ENCODE assay signal across 8 cellular contexts in the genomic region with DNA sequence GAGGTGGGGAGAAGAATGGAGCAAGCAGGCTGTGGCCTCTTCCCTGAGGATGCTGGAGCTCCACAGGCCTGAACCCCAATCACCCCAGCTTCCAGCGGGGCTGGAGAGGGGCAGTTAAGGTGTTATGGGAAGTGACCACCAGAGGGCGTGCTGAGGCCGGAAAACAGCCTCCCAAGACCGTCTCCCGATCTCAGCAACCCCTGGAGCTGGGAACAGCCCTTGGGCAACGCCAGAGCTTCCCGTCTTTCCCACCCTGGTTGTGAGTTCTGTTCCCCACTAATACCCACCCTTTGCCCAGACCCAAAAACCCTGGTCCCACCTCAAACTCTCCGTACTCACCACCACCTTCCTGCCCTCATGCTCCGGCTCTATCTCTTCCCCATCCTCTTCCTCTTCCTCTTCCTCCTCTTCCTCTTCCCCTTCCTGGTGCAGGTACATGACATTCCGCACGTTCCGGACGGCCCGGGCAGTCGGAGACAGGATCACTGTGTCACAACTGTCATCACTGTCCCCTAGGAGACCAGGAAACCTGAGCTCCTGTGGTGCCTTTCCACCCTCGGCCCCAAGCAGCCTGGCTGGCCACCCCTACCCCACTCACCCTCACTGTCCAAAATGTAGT. TPM values are rescaled to one million over a fixed set of nuclear protein-coding genes. Genes with fewer than 3 reads are reported as not detected.
DNase-seq lines count a peak whose midpoint lies in the region; ATAC-seq and TF ChIP-seq lines count a peak whose summit lies in the region.

No MANE protein-coding gene starts in this region.

- H2AFZ ChIP-seq in GM23248, result no peak overlapping the region

- H3K4me3 ChIP-seq in AG04449 (ENCODE audit: low read depth, low read length) (no peak overlapping the region), GM23248 (no peak overlapping the region)

- in situ Hi-C loops in GM23248 (cut with MboI), result no loop called here

- H3K27ac ChIP-seq in GM23248, result peak overlapping the region; percentile 61

- 15 to 23% methylated on average over 15 to 16 of the region's 16 CpGs for WGBS in GM23248 (ENCODE audit: low coverage in 1 of 2, low lambda C conversion rate in 2 of 2, missing lambda C conversion rate in 2 of 2), 2 experiments

- POLR2A ChIA-PET in AG04449 (lab: Yijun Ruan, JAX), result interaction anchor here (0.8 to 8.2 kb wide), 11 partner anchors 8 to 131 kb away, joined by 3 to 74 read pairs (median 7); partner anchors contain the start of genes CSAD, IGFBP6, SOAT2 and SPRYD3

- H3K9ac ChIP-seq in GM23248, result peak overlapping the region; percentile 65

- no peaks in the 10 kb centered on the region for H3K27me3 ChIP-seq in GM23248 (replicated peaks; ENCODE audit: insufficient read depth)

- H3K4me2 ChIP-seq in GM23248 (ENCODE audit: unreplicated experiment), result peak overlapping the region; percentile 7

- peaks cover 36% of the 10 kb centered on the region for H3K36me3 Mint-ChIP-seq in effector memory CD8-positive, alpha-beta T cell (ENCODE audit: insufficient read depth)
- H3K36me3 Mint-ChIP-seq in mesothelial cell of epicardium, result peaks cover 11% of the 10 kb centered on the region

- no peak overlapping the region for H3K4me3 Mint-ChIP-seq in effector memory CD8-positive, alpha-beta T cell
- no peak overlapping the region for H3K4me3 Mint-ChIP-seq in mesothelial cell of epicardium

- no peaks in the 10 kb centered on the region for H3K27me3 Mint-ChIP-seq in effector memory CD8-positive, alpha-beta T cell
- H3K27me3 Mint-ChIP-seq in mesothelial cell of epicardium (ENCODE audit: low read depth), result no peaks in the 10 kb centered on the region

- TF ChIP-seq CTCF in AG04449 (IDR thresholded peaks at IDR 0.05; ENCODE audit: insufficient read depth, low read length, missing control alignments), result peak; percentile 85
- TF ChIP-seq CTCF in mesothelial cell of epicardium (IDR thresholded peaks at IDR 0.05; ENCODE audit: unreplicated experiment), result peak; percentile 97

- DNase-seq in AG04449 (ENCODE audit: low read depth, low spot score) (no peak), GM23248 (peak; percentile 89), NCI-H748 treated with DMSO at 0.1 percent for 48 hours (lab: John Stamatoyannopoulos, UW) (peak; percentile 52), mesothelial cell of epicardium (ENCODE audit: low spot score in 2 of 2, unreplicated experiment in 2 of 2) (peak; percentile 71 to 84)
- DNase-seq in activated CD8-positive, alpha-beta memory T cell treated with anti-CD3 and anti-CD28 coated beads for 1 hour (ENCODE audit: extremely low read depth in 1 of 2, low read depth in 1 of 2), result peak; percentile 20 to 51
- DNase-seq in effector memory CD8-positive, alpha-beta T cell, result peak; percentile 63 to 64 (median 64)
- peak; percentile 39 for DNase-seq in stimulated activated CD8-positive, alpha-beta memory T cell treated with anti-CD3 and anti-CD28 coated beads, Interleukin-4, amount 100 ng/mL, for 24 hours (ENCODE audit: low read depth)

- H3K9me3 ChIP-seq in GM23248 (ENCODE audit: low read depth), result no peaks in the 10 kb centered on the region

- H3F3A ChIP-seq in GM23248 (ENCODE audit: insufficient read depth), result peaks cover 42% of the 10 kb centered on the region

- peaks cover 13 to 27% of the 10 kb centered on the region in 2 donors for H3K4me1 Mint-ChIP-seq in effector memory CD8-positive, alpha-beta T cell (ENCODE audit: low read depth in 2 of 2)
- peaks cover 50% of the 10 kb centered on the region for H3K4me1 Mint-ChIP-seq in mesothelial cell of epicardium

- no peak overlapping the region for H3K27ac Mint-ChIP-seq in effector memory CD8-positive, alpha-beta T cell
- H3K27ac Mint-ChIP-seq in mesothelial cell of epicardium, result peak overlapping the region; percentile 88

- no peaks in the 10 kb centered on the region for H3K9me2 ChIP-seq in GM23248 (ENCODE audit: insufficient read depth)

- CTCF ChIA-PET in AG04449 (lab: Yijun Ruan, JAX), result interaction anchor here (0.9 to 28.9 kb wide), 40 partner anchors 10 to 286 kb away, joined by 3 to 655 read pairs (median 6); partner anchors contain the start of genes AAAS, CSAD, IGFBP6 and ITGB7

- peaks cover 7% of the 10 kb centered on the region; the same call in 1 of the 2 replicates for H3K36me3 ChIP-seq in GM23248 (ENCODE audit: low read depth)

- ATAC-seq in effector memory CD8-positive, alpha-beta T cell (replicated peaks), result peak; percentile 84
- no peak for ATAC-seq in GM18519 (IDR thresholded peaks at IDR 0.05; ENCODE audit: low FRiP score, unreplicated experiment)

- H3K79me2 ChIP-seq in GM23248 (ENCODE audit: insufficient read depth), result no peaks in the 10 kb centered on the region

- no peaks in the 10 kb centered on the region for H3K9me3 Mint-ChIP-seq in effector memory CD8-positive, alpha-beta T cell
- H3K9me3 Mint-ChIP-seq in mesothelial cell of epicardium, result no peaks in the 10 kb centered on the region

- no peaks in the 10 kb centered on the region for H4K20me1 ChIP-seq in GM23248 (ENCODE audit: insufficient read depth)

- peaks cover 35% of the 10 kb centered on the region for H3K4me1 ChIP-seq in GM23248 (ENCODE audit: insufficient read depth)

RNA-seq across cellular contexts. Expression of gene SPRYD3, which starts 13.1 kb away (rescaled TPM):
- total RNA-seq in GM23248 (2014; rRNA removed; shearing (Covaris generic)), result 42.5 and 48.7 TPM in 2 replicates
- polyA plus RNA-seq in GM23248 (2016; fragmentation: Nextera tagmentation; extraction: Ambion mirVana), result 54.7 and 55.5 TPM in 2 replicates
- 20.2 to 20.9 TPM (median 20.6 TPM) in 3 replicates for total RNA-seq in mesothelial cell of epicardium

RNA-seq across cellular contexts. Expression of gene TNS2, which starts 16.2 kb away (rescaled TPM):
- 41.6 and 48.6 TPM in 2 replicates for total RNA-seq in GM23248 (2014; rRNA removed; shearing (Covaris generic))
- 24.1 and 26.1 TPM in 2 replicates for polyA plus RNA-seq in GM23248 (2016; fragmentation: Nextera tagmentation; extraction: Ambion mirVana)
- 78.8 to 91.7 TPM (median 86.4 TPM) in 3 replicates for total RNA-seq in mesothelial cell of epicardium

RNA-seq across cellular contexts. Expression of gene IGFBP6, which starts 31.4 kb away (rescaled TPM):
- total RNA-seq in GM23248 (2014; rRNA removed; shearing (Covaris generic)), result 1,132 and 1,614 TPM in 2 replicates
- polyA plus RNA-seq in GM23248 (2016; fragmentation: Nextera tagmentation; extraction: Ambion mirVana), result 1,827 and 1,899 TPM in 2 replicates
- total RNA-seq in mesothelial cell of epicardium, result 70.3 to 77.2 TPM (median 75.6 TPM) in 3 replicates

RNA-seq across cellular contexts. Expression of gene SOAT2, which starts 37.2 kb away (rescaled TPM):
- total RNA-seq in GM23248 (2014; rRNA removed; shearing (Covaris generic)), result not detected in 2 replicates
- 0.33 and 0.43 TPM in 2 replicates for polyA plus RNA-seq in GM23248 (2016; fragmentation: Nextera tagmentation; extraction: Ambion mirVana)
- 0.13 to 0.40 TPM (median 0.20 TPM) in 3 replicates for total RNA-seq in mesothelial cell of epicardium

RNA-seq across cellular contexts. Expression of gene EIF4B, which starts 59.8 kb away (rescaled TPM):
- total RNA-seq in GM23248 (2014; rRNA removed; shearing (Covaris generic)), result 436 and 501 TPM in 2 replicates
- polyA plus RNA-seq in GM23248 (2016; fragmentation: Nextera tagmentation; extraction: Ambion mirVana), result 73.4 and 74.8 TPM in 2 replicates
- 544 to 576 TPM (median 554 TPM) in 3 replicates for total RNA-seq in mesothelial cell of epicardium

Comparison
In these comparisons a context has a peak if more than half of its experiments do, and no peak if none do; other contexts are left out.
1. RNA of gene IGFBP6, which starts 31.4 kb away (total RNA-seq): 1,132 to 1,614 TPM in GM23248; 70.3 to 77.2 TPM in mesothelial cell of epicardium; every median in the first group is over 10 times any median in the second.